ENCODE assay signal across 1 cellular context in genomic region chr3:43062040-43062555, GRCh38.
TF ChIP-seq lines count a peak whose summit lies in the region.

No MANE protein-coding gene starts in this region.

TF ChIP-seq in WTC11, 78 proteins besides CTCF, POLR2A, EP300 and RAD21 (continued from another document):
- no peak for TF ChIP-seq AFF4 (CRISPR knock-in tag; IDR thresholded peaks at IDR 0.05; ENCODE audit: borderline replicate concordance)
